ENCODE assay signal across 8 cellular contexts in genomic region chr18:2847341-2848144, GRCh38. TPM values are rescaled to one million over a fixed set of nuclear protein-coding genes. Genes with fewer than 3 reads are reported as not detected.
DNase-seq lines count a peak whose midpoint lies in the region; ATAC-seq and TF ChIP-seq lines count a peak whose summit lies in the region.

No MANE protein-coding gene starts in this region.

- H2AFZ ChIP-seq in OCI-LY3 (ENCODE audit: low read depth, low read length), result no peak overlapping the region

- peak; percentile 45 for ATAC-seq in activated CD4-positive, alpha-beta T cell treated with anti-CD3 and anti-CD28 coated beads for 36 hours
- ATAC-seq in central memory CD8-positive, alpha-beta T cell (replicated peaks; ENCODE audit: extremely low read depth, poor library complexity, severe bottlenecking), result peak; percentile 35

- no peak for TF ChIP-seq CTCF in OCI-LY3 (IDR thresholded peaks at IDR 0.05; ENCODE audit: low read depth, low read length)
- TF ChIP-seq CTCF in lower leg skin (IDR thresholded peaks at IDR 0.05), result no peak
- no peak for TF ChIP-seq CTCF in stomach (IDR thresholded peaks at IDR 0.05)

- 0 to 2% methylated on average over 23 to 51 of the region's 71 CpGs for WGBS in lower leg skin, 2 donors
- WGBS in stomach, 5 donors, result 1 to 2% (median 1%) methylated on average over 53 to 71 of the region's 71 CpGs

- TF ChIP-seq EP300 in stomach (IDR thresholded peaks at IDR 0.05), result no peak

- H3K36me3 ChIP-seq in OCI-LY3 (replicated peaks; ENCODE audit: low read depth, low read length) (peaks cover 36% of the 10 kb centered on the region), stomach (no peaks in the 10 kb centered on the region)

- POLR2A ChIA-PET in activated CD4-positive, alpha-beta T cell treated with anti-CD3 and anti-CD28 coated beads for 36 hours (lab: Charles Lee), result no interaction called here

- H3K4me3 Mint-ChIP-seq in activated CD4-positive, alpha-beta T cell treated with anti-CD3 and anti-CD28 coated beads for 36 hours, result peak overlapping the region; percentile 76
- H3K4me3 Mint-ChIP-seq in central memory CD8-positive, alpha-beta T cell, result peak overlapping the region; percentile 84

- H3K9me3 Mint-ChIP-seq in activated CD4-positive, alpha-beta T cell treated with anti-CD3 and anti-CD28 coated beads for 36 hours (ENCODE audit: low read depth), result no peaks in the 10 kb centered on the region
- H3K9me3 Mint-ChIP-seq in central memory CD8-positive, alpha-beta T cell, result no peaks in the 10 kb centered on the region

- peaks cover 45% of the 10 kb centered on the region for H3K4me1 ChIP-seq in OCI-LY3 (ENCODE audit: low read length)
- peaks cover 19 to 34% (median 24%) of the 10 kb centered on the region in 4 donors for H3K4me1 ChIP-seq in stomach

- H3K4me2 ChIP-seq in OCI-LY3 (ENCODE audit: low read length), result peak overlapping the region; percentile 92

- peaks cover 36% of the 10 kb centered on the region for H3K4me1 Mint-ChIP-seq in activated CD4-positive, alpha-beta T cell treated with anti-CD3 and anti-CD28 coated beads for 36 hours
- peaks cover 27% of the 10 kb centered on the region for H3K4me1 Mint-ChIP-seq in central memory CD8-positive, alpha-beta T cell

- H3K9ac ChIP-seq in OCI-LY3 (ENCODE audit: low read length), result peak overlapping the region; percentile 100

- H4K20me1 ChIP-seq in OCI-LY3 (ENCODE audit: insufficient read depth, low read length), result peaks cover 46% of the 10 kb centered on the region

- CTCF ChIA-PET in activated CD4-positive, alpha-beta T cell treated with anti-CD3 and anti-CD28 coated beads for 36 hours (lab: Charles Lee), result interaction anchor here (0.7 to 1.6 kb wide), 4 partner anchors 9 to 399 kb away, joined by 3 to 4 read pairs (median 3); no protein-coding TSS in a partner anchor

- peaks cover 56% of the 10 kb centered on the region for H3K79me2 ChIP-seq in OCI-LY3 (ENCODE audit: low read length)

- H3K9me3 ChIP-seq in OCI-LY3 (ENCODE audit: insufficient read depth, low read length) (no peaks in the 10 kb centered on the region), stomach (no peaks in the 10 kb centered on the region)

- intact Hi-C loops in activated CD4-positive, alpha-beta T cell treated with anti-CD3 and anti-CD28 coated beads for 36 hours (cut with DNase I, micrococcal nuclease), result loop anchor here (1.0 to 5.0 kb wide), 7 partner anchors 40 to 399 kb away; partner anchors contain the start of genes METTL4 (in 1 of the 2), MYL12A (in 1 of the 2), NDC80 (in 1 of the 2) and SMCHD1 (in 1 of the 2)
- intact Hi-C loops in lower leg skin (cut with DNase I; ENCODE audit: low total_unique reads) (no loop called here), stomach (cut with DNase I; ENCODE audit: low total_unique reads) (no loop called here)

- H3K36me3 Mint-ChIP-seq in activated CD4-positive, alpha-beta T cell treated with anti-CD3 and anti-CD28 coated beads for 36 hours (ENCODE audit: low read depth), result no peaks in the 10 kb centered on the region
- H3K36me3 Mint-ChIP-seq in central memory CD8-positive, alpha-beta T cell (ENCODE audit: insufficient read depth), result peaks cover 5% of the 10 kb centered on the region

- TF ChIP-seq POLR2A in lower leg skin (IDR thresholded peaks at IDR 0.05), result no peak
- no peak for TF ChIP-seq POLR2A in stomach (IDR thresholded peaks at IDR 0.05)

- H3K27ac ChIP-seq in OCI-LY3 (ENCODE audit: low read length) (peak overlapping the region; percentile 87), stomach (peak overlapping the region; percentile 3 to 82 (median 71))

- H3K27ac Mint-ChIP-seq in activated CD4-positive, alpha-beta T cell treated with anti-CD3 and anti-CD28 coated beads for 36 hours, result peak overlapping the region; percentile 73
- peak overlapping the region; percentile 86 for H3K27ac Mint-ChIP-seq in central memory CD8-positive, alpha-beta T cell (ENCODE audit: low read depth)

- peak; percentile 70 for DNase-seq in activated CD4-positive, alpha-beta T cell treated with anti-CD3 and anti-CD28 coated beads for 36 hours
- DNase-seq in activated CD4-positive, alpha-beta T cell treated with anti-CD3 and anti-CD28 coated beads for 1 hour, result no peak
- peak in 1 of 2 donors; percentile 12 for DNase-seq in central memory CD8-positive, alpha-beta T cell (ENCODE audit: low spot score in 2 of 2)
- DNase-seq in lower leg skin (ENCODE audit: low spot score in 2 of 2) (peak in 1 of 2 donors; percentile 90), stomach (no peak), DMS153 treated with DMSO at 0.1 percent for 48 hours (lab: John Stamatoyannopoulos, UW; ENCODE audit: unreplicated experiment) (no peak), SHP77 (lab: John Stamatoyannopoulos, UW) (no peak)

- H3K4me3 ChIP-seq in OCI-LY3 (ENCODE audit: low read length) (peak overlapping the region; percentile 98), lower leg skin (ENCODE audit: low read depth, poor library complexity, severe bottlenecking) (peak overlapping the region; percentile 33), stomach (peak overlapping the region; percentile 46 to 61 (median 50))

- peaks cover 35% of the 10 kb centered on the region for H3K27me3 Mint-ChIP-seq in activated CD4-positive, alpha-beta T cell treated with anti-CD3 and anti-CD28 coated beads for 36 hours
- peaks cover 78% of the 10 kb centered on the region for H3K27me3 Mint-ChIP-seq in central memory CD8-positive, alpha-beta T cell

- H3K27me3 ChIP-seq in OCI-LY3 (ENCODE audit: low read depth, low read length) (no peaks in the 10 kb centered on the region), stomach (peaks cover 4 to 72% (median 35%) of the 10 kb centered on the region in 3 donors)

RNA-seq across cellular contexts. Expression of gene EMILIN2, which starts 0.7 kb away (rescaled TPM):
- total RNA-seq in activated CD4-positive, alpha-beta T cell treated with anti-CD3 and anti-CD28 coated beads for 36 hours, result 10 to 100 TPM; 12.0 to 15.7 TPM
- total RNA-seq in lower leg skin (10 to 100 TPM in 2 of 4 donors, 1 to 10 TPM in 2; 4.0 to 10.9 (median 7.5) TPM), stomach (100 to 1,000 TPM in 1 of 5 donors, 10 to 100 TPM in 1, 1 to 10 TPM in 3; 5.2 to 120 (median 8.8) TPM)
- polyA plus RNA-seq in stomach, result 1 to 10 TPM; 2.0 to 4.3 (median 3.9) TPM

Comparison
In these comparisons a context has a peak if more than half of its experiments do, and no peak if none do; other contexts are left out.
1. H3K4me3 ChIP-seq: peak in every context shown above with its lines; median percentile 98 in OCI-LY3; 50 in stomach; 33 in lower leg skin.
2. intact Hi-C loops: an anchor here in activated CD4-positive, alpha-beta T cell treated with anti-CD3 and anti-CD28 coated beads for 36 hours (1.0 to 5.0 kb wide); none called in lower leg skin and stomach.